21 cellular contexts compared by ENCODE assay signal in the genomic region with DNA sequence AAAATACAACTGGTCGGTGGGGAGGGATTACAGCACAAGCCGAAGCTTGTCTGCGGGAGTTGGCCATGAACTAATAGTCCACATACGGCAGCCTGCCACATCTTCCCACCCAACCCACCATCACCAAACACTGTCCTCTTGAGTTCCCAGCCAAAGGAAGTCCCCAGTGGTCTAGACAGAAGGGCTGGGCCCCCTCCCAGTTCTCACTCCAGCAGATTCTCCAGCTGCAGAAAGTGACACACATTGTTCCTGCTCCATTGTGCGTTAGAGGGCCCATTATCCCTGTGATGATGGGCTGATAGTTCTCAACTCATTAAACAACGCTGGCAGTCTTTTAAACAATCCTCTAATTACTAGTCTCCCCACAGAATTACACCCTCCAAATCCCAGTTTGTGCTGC.
"Had no signal": no experiment of that assay in that cellular context is flagged by ENCODE, and none has a peak within 500 bp of the region (broad histone marks: within the 10 kb centered on the region; RNA-seq: fewer than 3 reads in every experiment).

No MANE protein-coding gene starts in this region.

- H3K36me3 Mint-ChIP-seq: activated CD4-positive, alpha-beta memory T cell treated with anti-CD3 and anti-CD28 coated beads for 36 hours; activated CD8-positive, alpha-beta memory T cell treated with anti-CD3 and anti-CD28 coated beads, Interleukin-2, amount 10 ng/mL, durations not matched to agents 7 days and 5 days; activated naive CD4-positive, alpha-beta T cell treated with anti-CD3 and anti-CD28 coated beads, Interleukin-2, amount 50 U/mL, for 24 hours; immature natural killer cell; naive B cell; stimulated activated memory B cell treated with anti-CD40 and anti-IgM and Interleukin-4, amounts not matched to agents 10 μg/mL and 1 μg/mL and 100 μg/mL, for 72 hours had no signal

- H3K27me3 ChIP-seq: adrenal gland, cardiac muscle cell, dorsolateral prefrontal cortex, esophagus muscularis mucosa, right atrium auricular region, thyroid gland had no signal

- DNase-seq: activated CD4-positive, alpha-beta memory T cell treated with anti-CD3 and anti-CD28 coated beads for 36 hours; activated CD8-positive, alpha-beta memory T cell treated with anti-CD3 and anti-CD28 coated beads, Interleukin-2, amount 10 ng/mL, durations not matched to agents 7 days and 5 days; activated effector memory CD4-positive, alpha-beta T cell treated with Interleukin-2 at 50 U/mL for 16 hours; activated T-cell treated with anti-CD3 and anti-CD28 coated beads, Interleukin-2, amount 50 U/mL, for 24 hours; adrenal gland; glutamatergic neuron; immature natural killer cell; left colon; naive B cell; stimulated activated CD4-positive, alpha-beta T cell treated with anti-CD3 and anti-CD28 coated beads, Interleukin-2, amount 100 ng/mL, for 48 hours; T-helper 17 cell; WERI-Rb-1 had no signal

- H3K4me3 ChIP-seq: adrenal gland, cardiac muscle cell, esophagus muscularis mucosa, lung, right atrium auricular region, thyroid gland had no signal

- H3K9me3 Mint-ChIP-seq: activated CD4-positive, alpha-beta memory T cell treated with anti-CD3 and anti-CD28 coated beads for 36 hours; activated naive CD4-positive, alpha-beta T cell treated with anti-CD3 and anti-CD28 coated beads, Interleukin-2, amount 50 U/mL, for 24 hours; activated T-cell treated with anti-CD3 and anti-CD28 coated beads, Interleukin-2, amount 50 U/mL, for 24 hours; stimulated activated memory B cell treated with anti-CD40 and anti-IgM and Interleukin-4, amounts not matched to agents 10 μg/mL and 1 μg/mL and 100 μg/mL, for 72 hours had no signal

- H3K27ac ChIP-seq: adrenal gland, esophagus muscularis mucosa, parathyroid adenoma, right atrium auricular region, WERI-Rb-1 had no signal

- H3K36me3 ChIP-seq: adrenal gland, cardiac muscle cell, esophagus muscularis mucosa, right atrium auricular region, thyroid gland, WERI-Rb-1 had no signal

- H3K4me1 Mint-ChIP-seq: activated CD8-positive, alpha-beta memory T cell treated with anti-CD3 and anti-CD28 coated beads, Interleukin-2, amount 10 ng/mL, durations not matched to agents 7 days and 5 days; activated naive CD4-positive, alpha-beta T cell treated with anti-CD3 and anti-CD28 coated beads, Interleukin-2, amount 50 U/mL, for 24 hours; immature natural killer cell; naive B cell; stimulated activated memory B cell treated with anti-CD40 and anti-IgM and Interleukin-4, amounts not matched to agents 10 μg/mL and 1 μg/mL and 100 μg/mL, for 72 hours; T-helper 17 cell had no signal

- H3K9ac ChIP-seq: parathyroid adenoma had no signal

- H3K4me3 Mint-ChIP-seq: activated CD4-positive, alpha-beta memory T cell treated with anti-CD3 and anti-CD28 coated beads for 36 hours; activated CD8-positive, alpha-beta memory T cell treated with anti-CD3 and anti-CD28 coated beads, Interleukin-2, amount 10 ng/mL, durations not matched to agents 7 days and 5 days; activated naive CD4-positive, alpha-beta T cell treated with anti-CD3 and anti-CD28 coated beads, Interleukin-2, amount 50 U/mL, for 24 hours; activated T-cell treated with anti-CD3 and anti-CD28 coated beads, Interleukin-2, amount 50 U/mL, for 24 hours; immature natural killer cell; stimulated activated memory B cell treated with anti-CD40 and anti-IgM and Interleukin-4, amounts not matched to agents 10 μg/mL and 1 μg/mL and 100 μg/mL, for 72 hours; T-helper 17 cell had no signal

- H3K27me3 Mint-ChIP-seq: activated CD4-positive, alpha-beta memory T cell treated with anti-CD3 and anti-CD28 coated beads for 36 hours; activated CD8-positive, alpha-beta memory T cell treated with anti-CD3 and anti-CD28 coated beads, Interleukin-2, amount 10 ng/mL, durations not matched to agents 7 days and 5 days; activated naive CD4-positive, alpha-beta T cell treated with anti-CD3 and anti-CD28 coated beads, Interleukin-2, amount 50 U/mL, for 24 hours; naive B cell; stimulated activated memory B cell treated with anti-CD40 and anti-IgM and Interleukin-4, amounts not matched to agents 10 μg/mL and 1 μg/mL and 100 μg/mL, for 72 hours had no signal

- H3K4me1 ChIP-seq: adrenal gland, esophagus muscularis mucosa, parathyroid adenoma, right atrium auricular region had no signal

- H3K27ac Mint-ChIP-seq: activated CD4-positive, alpha-beta memory T cell treated with anti-CD3 and anti-CD28 coated beads for 36 hours; activated CD8-positive, alpha-beta memory T cell treated with anti-CD3 and anti-CD28 coated beads, Interleukin-2, amount 10 ng/mL, durations not matched to agents 7 days and 5 days; activated naive CD4-positive, alpha-beta T cell treated with anti-CD3 and anti-CD28 coated beads, Interleukin-2, amount 50 U/mL, for 24 hours; activated T-cell treated with anti-CD3 and anti-CD28 coated beads, Interleukin-2, amount 50 U/mL, for 24 hours; immature natural killer cell; naive B cell; stimulated activated memory B cell treated with anti-CD40 and anti-IgM and Interleukin-4, amounts not matched to agents 10 μg/mL and 1 μg/mL and 100 μg/mL, for 72 hours; T-helper 17 cell had no signal

- H2AFZ ChIP-seq: parathyroid adenoma had no signal

- H3K79me2 ChIP-seq: parathyroid adenoma had no signal
